Comparison of ENCODE assay signal across 18 cellular contexts in genomic region chr10:6553937-6554336, GRCh38. TPM values are rescaled to one million over a fixed set of nuclear protein-coding genes. Genes with fewer than 3 reads are reported as not detected.
"Had no signal": no experiment of that assay in that cellular context is flagged by ENCODE, and none has a peak within 500 bp of the region (broad histone marks: within the 10 kb centered on the region; RNA-seq: fewer than 3 reads in every experiment).

No MANE protein-coding gene starts in this region.

- H3K4me1 ChIP-seq: lower lobe of right lung, stomach, vagina had no signal

- H3K4me3 ChIP-seq: heart left ventricle, lower lobe of right lung, mucosa of descending colon, stomach, vagina had no signal

- H3K4me1 Mint-ChIP-seq: stimulated activated memory B cell treated with anti-CD40 and anti-IgM and Interleukin-4, amounts not matched to agents 10 μg/mL and 1 μg/mL and 100 μg/mL, for 72 hours had no signal

- ATAC-seq: heart left ventricle; left lobe of liver; lower lobe of right lung; mucosa of descending colon; sciatic nerve; stimulated activated memory B cell treated with anti-CD40 and anti-IgM and Interleukin-4, amounts not matched to agents 10 μg/mL and 1 μg/mL and 100 μg/mL, for 72 hours had no signal

- H3K27ac ChIP-seq: heart left ventricle, lower lobe of right lung, stomach, vagina had no signal

- H3K9me3 Mint-ChIP-seq: stimulated activated memory B cell treated with anti-CD40 and anti-IgM and Interleukin-4, amounts not matched to agents 10 μg/mL and 1 μg/mL and 100 μg/mL, for 72 hours had no signal

- H3K27ac Mint-ChIP-seq: activated CD4-positive, alpha-beta memory T cell treated with anti-CD3 and anti-CD28 coated beads for 36 hours; stimulated activated memory B cell treated with anti-CD40 and anti-IgM and Interleukin-4, amounts not matched to agents 10 μg/mL and 1 μg/mL and 100 μg/mL, for 72 hours; T-helper 1 cell treated with Interleukin-12 subunit alpha and Interleukin-12 subunit beta and Interleukin-4 antibody, amounts not matched to agents 30 μg/mL and 1 μg/mL, for 36 hours had no signal

- H3K36me3 ChIP-seq: heart left ventricle, lower lobe of right lung, stomach, vagina had no signal

- H3K27me3 Mint-ChIP-seq: activated CD4-positive, alpha-beta memory T cell treated with anti-CD3 and anti-CD28 coated beads for 36 hours had no signal

- H3K4me3 Mint-ChIP-seq: activated CD4-positive, alpha-beta memory T cell treated with anti-CD3 and anti-CD28 coated beads for 36 hours; stimulated activated memory B cell treated with anti-CD40 and anti-IgM and Interleukin-4, amounts not matched to agents 10 μg/mL and 1 μg/mL and 100 μg/mL, for 72 hours; T-helper 1 cell treated with Interleukin-12 subunit alpha and Interleukin-12 subunit beta and Interleukin-4 antibody, amounts not matched to agents 30 μg/mL and 1 μg/mL, for 36 hours had no signal

- H3K27me3 ChIP-seq: stomach, vagina had no signal

- DNase-seq: activated CD4-positive, alpha-beta memory T cell treated with anti-CD3 and anti-CD28 coated beads for 36 hours; activated CD4-positive, alpha-beta T cell treated with anti-CD3 and anti-CD28 coated beads for 48 hours; activated gamma-delta T cell; cortex of kidney; heart left ventricle; lower lobe of right lung; mesendoderm; mucosa of descending colon; small intestine; stimulated activated CD4-positive, alpha-beta T cell treated with anti-CD3 and anti-CD28 coated beads, Interleukin-2, amount 100 ng/mL, for 24 hours; stomach; trophoblast cell had no signal

- H3K36me3 Mint-ChIP-seq: stimulated activated memory B cell treated with anti-CD40 and anti-IgM and Interleukin-4, amounts not matched to agents 10 μg/mL and 1 μg/mL and 100 μg/mL, for 72 hours had no signal

- H3K9me3 ChIP-seq: heart left ventricle, lower lobe of right lung, mucosa of descending colon, stomach, vagina had no signal

RNA-seq across cellular contexts. Expression of gene PRKCQ, which starts 26.1 kb away (rescaled TPM):
- total RNA-seq: osteoblast had no signal
